1 cellular context compared by ENCODE assay signal in the genomic region with DNA sequence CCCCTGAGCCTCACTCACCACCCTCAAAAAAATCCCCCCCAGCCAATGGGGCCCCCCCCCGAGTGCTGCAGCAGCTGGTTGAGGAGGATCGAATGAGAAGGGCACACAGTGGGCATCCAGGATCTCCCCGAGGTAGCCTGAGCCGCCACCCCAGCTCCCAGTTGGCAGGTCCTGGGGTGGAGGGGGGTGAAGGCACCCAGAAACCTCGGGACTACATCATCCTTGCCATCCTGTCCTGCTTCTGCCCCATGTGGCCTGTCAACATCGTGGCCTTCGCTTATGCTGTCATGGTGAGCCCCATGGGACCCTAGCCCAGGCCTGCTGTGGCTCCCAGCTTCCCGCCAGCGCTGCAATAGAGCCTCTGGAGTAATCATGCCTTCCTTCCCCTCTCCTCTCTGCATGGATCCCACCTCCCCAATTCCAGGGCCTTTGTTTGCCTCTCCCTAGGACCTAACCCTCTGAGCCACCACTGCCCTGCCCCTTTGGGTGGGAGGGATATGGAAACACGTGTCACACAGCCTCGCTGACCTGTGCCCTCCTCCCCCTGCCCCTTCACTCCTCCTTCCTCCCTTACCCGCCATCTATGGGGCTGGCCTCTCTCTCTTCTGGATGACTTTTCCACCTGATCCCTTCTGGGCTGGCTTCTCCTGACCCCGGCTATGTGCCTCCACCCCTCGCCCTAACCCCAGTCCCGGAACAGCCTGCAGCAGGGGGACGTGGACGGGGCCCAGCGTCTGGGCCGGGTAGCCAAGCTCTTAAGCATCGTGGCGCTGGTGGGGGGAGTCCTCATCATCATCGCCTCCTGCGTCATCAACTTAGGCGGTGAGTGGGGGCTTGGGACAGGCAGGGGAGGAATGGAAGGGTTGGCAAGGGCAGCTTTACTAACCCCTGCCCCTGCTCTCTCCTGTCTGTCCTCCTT.
A peak's percentile ranks its signal among the peaks of the same experiment; 100 is the strongest.
TF ChIP-seq lines count a peak whose summit lies in the region.

No MANE protein-coding gene starts in this region.

TF ChIP-seq in WTC11, 78 proteins besides CTCF, POLR2A, EP300 and RAD21 (continued from another document):
- TF ChIP-seq MAX (CRISPR knock-in tag; IDR thresholded peaks at IDR 0.05) = peak; percentile 32; the same call in 1 of the 2 replicates
